ENCODE assay signal across 1 cellular context in the genomic region with DNA sequence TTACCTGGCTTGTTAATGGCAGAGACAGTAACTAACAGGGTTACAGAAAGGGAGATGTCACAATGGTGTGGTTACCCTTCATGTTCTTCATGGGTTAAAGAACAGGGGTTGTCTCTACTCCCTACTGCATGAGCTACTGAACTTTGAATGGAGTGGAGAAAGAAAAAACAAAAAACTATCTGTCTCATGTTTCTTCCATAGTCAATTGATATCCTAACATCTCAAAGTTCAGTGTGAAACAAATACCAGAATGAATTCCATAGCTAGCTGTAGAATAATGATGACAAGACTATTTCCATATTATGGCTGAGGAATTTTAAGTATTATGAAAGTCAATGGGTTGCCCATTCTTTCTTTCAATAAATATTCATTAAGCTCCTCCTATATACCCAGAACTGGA.
TF ChIP-seq lines count a peak whose summit lies in the region.

No MANE protein-coding gene starts in this region.

TF ChIP-seq in HepG2, 621 proteins besides CTCF, POLR2A, EP300 and RAD21 (continued from another document and continues in another):
- TF ChIP-seq, protein P1, sequence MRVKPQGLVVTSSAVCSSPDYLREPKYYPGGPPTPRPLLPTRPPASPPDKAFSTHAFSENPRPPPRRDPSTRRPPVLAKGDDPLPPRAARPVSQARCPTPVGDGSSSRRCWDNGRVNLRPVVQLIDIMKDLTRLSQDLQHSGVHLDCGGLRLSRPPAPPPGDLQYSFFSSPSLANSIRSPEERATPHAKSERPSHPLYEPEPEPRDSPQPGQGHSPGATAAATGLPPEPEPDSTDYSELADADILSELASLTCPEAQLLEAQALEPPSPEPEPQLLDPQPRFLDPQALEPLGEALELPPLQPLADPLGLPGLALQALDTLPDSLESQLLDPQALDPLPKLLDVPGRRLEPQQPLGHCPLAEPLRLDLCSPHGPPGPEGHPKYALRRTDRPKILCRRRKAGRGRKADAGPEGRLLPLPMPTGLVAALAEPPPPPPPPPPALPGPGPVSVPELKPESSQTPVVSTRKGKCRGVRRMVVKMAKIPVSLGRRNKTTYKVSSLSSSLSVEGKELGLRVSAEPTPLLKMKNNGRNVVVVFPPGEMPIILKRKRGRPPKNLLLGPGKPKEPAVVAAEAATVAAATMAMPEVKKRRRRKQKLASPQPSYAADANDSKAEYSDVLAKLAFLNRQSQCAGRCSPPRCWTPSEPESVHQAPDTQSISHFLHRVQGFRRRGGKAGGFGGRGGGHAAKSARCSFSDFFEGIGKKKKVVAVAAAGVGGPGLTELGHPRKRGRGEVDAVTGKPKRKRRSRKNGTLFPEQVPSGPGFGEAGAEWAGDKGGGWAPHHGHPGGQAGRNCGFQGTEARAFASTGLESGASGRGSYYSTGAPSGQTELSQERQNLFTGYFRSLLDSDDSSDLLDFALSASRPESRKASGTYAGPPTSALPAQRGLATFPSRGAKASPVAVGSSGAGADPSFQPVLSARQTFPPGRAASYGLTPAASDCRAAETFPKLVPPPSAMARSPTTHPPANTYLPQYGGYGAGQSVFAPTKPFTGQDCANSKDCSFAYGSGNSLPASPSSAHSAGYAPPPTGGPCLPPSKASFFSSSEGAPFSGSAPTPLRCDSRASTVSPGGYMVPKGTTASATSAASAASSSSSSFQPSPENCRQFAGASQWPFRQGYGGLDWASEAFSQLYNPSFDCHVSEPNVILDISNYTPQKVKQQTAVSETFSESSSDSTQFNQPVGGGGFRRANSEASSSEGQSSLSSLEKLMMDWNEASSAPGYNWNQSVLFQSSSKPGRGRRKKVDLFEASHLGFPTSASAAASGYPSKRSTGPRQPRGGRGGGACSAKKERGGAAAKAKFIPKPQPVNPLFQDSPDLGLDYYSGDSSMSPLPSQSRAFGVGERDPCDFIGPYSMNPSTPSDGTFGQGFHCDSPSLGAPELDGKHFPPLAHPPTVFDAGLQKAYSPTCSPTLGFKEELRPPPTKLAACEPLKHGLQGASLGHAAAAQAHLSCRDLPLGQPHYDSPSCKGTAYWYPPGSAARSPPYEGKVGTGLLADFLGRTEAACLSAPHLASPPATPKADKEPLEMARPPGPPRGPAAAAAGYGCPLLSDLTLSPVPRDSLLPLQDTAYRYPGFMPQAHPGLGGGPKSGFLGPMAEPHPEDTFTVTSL (CRISPR knock-in tag; IDR thresholded peaks at IDR 0.05; ENCODE audit: borderline replicate concordance): peak; percentile 45; the same call in 1 of the 2 replicates
- TF ChIP-seq ZNF614 (CRISPR knock-in tag; IDR thresholded peaks at IDR 0.05; ENCODE audit: borderline replicate concordance): no peak
- no peak for TF ChIP-seq ZNF775 (CRISPR knock-in tag; IDR thresholded peaks at IDR 0.05; ENCODE audit: borderline replicate concordance)
- peak; percentile 30; the same call in 1 of the 2 replicates for TF ChIP-seq HOMEZ (CRISPR knock-in tag; IDR thresholded peaks at IDR 0.05; ENCODE audit: low read depth)
- no peak for TF ChIP-seq RFX3 (CRISPR knock-in tag; IDR thresholded peaks at IDR 0.05)
- no peak for TF ChIP-seq ZSCAN29 (CRISPR knock-in tag; conservative IDR thresholded peaks at IDR 0.05)
- TF ChIP-seq TGIF2 (CRISPR knock-in tag; IDR thresholded peaks at IDR 0.05): no peak
- TF ChIP-seq PPARG (CRISPR knock-in tag; conservative IDR thresholded peaks at IDR 0.05): no peak; the same call in 1 of the 2 replicates
- TF ChIP-seq RFX1 (IDR thresholded peaks at IDR 0.05): no peak
- TF ChIP-seq SNAI1 (CRISPR knock-in tag; IDR thresholded peaks at IDR 0.05; ENCODE audit: borderline replicate concordance): no peak
- no peak for TF ChIP-seq SP2 (CRISPR knock-in tag; IDR thresholded peaks at IDR 0.05)
- TF ChIP-seq ZNF30 (CRISPR knock-in tag; IDR thresholded peaks at IDR 0.05): no peak
- TF ChIP-seq SRSF1 (optimal IDR thresholded peaks at IDR 0.05; ENCODE audit: low read depth, low read length): no peak
- TF ChIP-seq, protein P2, sequence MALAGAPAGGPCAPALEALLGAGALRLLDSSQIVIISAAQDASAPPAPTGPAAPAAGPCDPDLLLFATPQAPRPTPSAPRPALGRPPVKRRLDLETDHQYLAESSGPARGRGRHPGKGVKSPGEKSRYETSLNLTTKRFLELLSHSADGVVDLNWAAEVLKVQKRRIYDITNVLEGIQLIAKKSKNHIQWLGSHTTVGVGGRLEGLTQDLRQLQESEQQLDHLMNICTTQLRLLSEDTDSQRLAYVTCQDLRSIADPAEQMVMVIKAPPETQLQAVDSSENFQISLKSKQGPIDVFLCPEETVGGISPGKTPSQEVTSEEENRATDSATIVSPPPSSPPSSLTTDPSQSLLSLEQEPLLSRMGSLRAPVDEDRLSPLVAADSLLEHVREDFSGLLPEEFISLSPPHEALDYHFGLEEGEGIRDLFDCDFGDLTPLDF (CRISPR knock-in tag; IDR thresholded peaks at IDR 0.05): no peak
- no peak for TF ChIP-seq SMYD3 (CRISPR knock-in tag; IDR thresholded peaks at IDR 0.05)
- peak; percentile 30; the same call in 1 of the 2 replicates for TF ChIP-seq CEBPB (IDR thresholded peaks at IDR 0.05; ENCODE audit: borderline replicate concordance, low read depth, low read length)
- TF ChIP-seq ZNF20 (CRISPR knock-in tag; IDR thresholded peaks at IDR 0.05): no peak
- no peak for TF ChIP-seq ZNF841 (CRISPR knock-in tag; IDR thresholded peaks at IDR 0.05; ENCODE audit: borderline replicate concordance)
- TF ChIP-seq ZNF354B (CRISPR knock-in tag; IDR thresholded peaks at IDR 0.05): no peak
- no peak for TF ChIP-seq ZNF563 (CRISPR knock-in tag; IDR thresholded peaks at IDR 0.05)
- no peak for TF ChIP-seq SNAPC2 (CRISPR knock-in tag; IDR thresholded peaks at IDR 0.05)
- TF ChIP-seq, protein P3, sequence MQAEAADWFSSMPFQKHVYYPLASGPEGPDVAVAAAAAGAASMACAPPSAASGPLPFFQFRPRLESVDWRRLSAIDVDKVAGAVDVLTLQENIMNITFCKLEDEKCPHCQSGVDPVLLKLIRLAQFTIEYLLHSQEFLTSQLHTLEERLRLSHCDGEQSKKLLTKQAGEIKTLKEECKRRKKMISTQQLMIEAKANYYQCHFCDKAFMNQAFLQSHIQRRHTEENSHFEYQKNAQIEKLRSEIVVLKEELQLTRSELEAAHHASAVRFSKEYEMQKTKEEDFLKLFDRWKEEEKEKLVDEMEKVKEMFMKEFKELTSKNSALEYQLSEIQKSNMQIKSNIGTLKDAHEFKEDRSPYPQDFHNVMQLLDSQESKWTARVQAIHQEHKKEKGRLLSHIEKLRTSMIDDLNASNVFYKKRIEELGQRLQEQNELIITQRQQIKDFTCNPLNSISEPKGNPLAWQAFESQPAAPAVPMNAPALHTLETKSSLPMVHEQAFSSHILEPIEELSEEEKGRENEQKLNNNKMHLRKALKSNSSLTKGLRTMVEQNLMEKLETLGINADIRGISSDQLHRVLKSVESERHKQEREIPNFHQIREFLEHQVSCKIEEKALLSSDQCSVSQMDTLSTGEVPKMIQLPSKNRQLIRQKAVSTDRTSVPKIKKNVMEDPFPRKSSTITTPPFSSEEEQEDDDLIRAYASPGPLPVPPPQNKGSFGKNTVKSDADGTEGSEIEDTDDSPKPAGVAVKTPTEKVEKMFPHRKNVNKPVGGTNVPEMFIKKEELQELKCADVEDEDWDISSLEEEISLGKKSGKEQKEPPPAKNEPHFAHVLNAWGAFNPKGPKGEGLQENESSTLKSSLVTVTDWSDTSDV (CRISPR knock-in tag; IDR thresholded peaks at IDR 0.05): no peak
- TF ChIP-seq ZNF589 (CRISPR knock-in tag; conservative IDR thresholded peaks at IDR 0.05): no peak
- TF ChIP-seq ZMYM3 (CRISPR knock-in tag; IDR thresholded peaks at IDR 0.05): no peak
- TF ChIP-seq NKX3-1 (CRISPR knock-in tag; IDR thresholded peaks at IDR 0.05): no peak
- no peak for TF ChIP-seq CREB1 (IDR thresholded peaks at IDR 0.05)
- TF ChIP-seq CREB1 (CRISPR knock-in tag; IDR thresholded peaks at IDR 0.05): 0 out of 2 replicates have a peak, but pooled peaks have one; percentile 49
- TF ChIP-seq NFIB (CRISPR knock-in tag; IDR thresholded peaks at IDR 0.05; ENCODE audit: borderline replicate concordance): no peak
- TF ChIP-seq, protein P4, sequence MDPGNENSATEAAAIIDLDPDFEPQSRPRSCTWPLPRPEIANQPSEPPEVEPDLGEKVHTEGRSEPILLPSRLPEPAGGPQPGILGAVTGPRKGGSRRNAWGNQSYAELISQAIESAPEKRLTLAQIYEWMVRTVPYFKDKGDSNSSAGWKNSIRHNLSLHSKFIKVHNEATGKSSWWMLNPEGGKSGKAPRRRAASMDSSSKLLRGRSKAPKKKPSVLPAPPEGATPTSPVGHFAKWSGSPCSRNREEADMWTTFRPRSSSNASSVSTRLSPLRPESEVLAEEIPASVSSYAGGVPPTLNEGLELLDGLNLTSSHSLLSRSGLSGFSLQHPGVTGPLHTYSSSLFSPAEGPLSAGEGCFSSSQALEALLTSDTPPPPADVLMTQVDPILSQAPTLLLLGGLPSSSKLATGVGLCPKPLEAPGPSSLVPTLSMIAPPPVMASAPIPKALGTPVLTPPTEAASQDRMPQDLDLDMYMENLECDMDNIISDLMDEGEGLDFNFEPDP (CRISPR knock-in tag; conservative IDR thresholded peaks at IDR 0.05): no peak
- no peak for TF ChIP-seq ZBTB44 (CRISPR knock-in tag; IDR thresholded peaks at IDR 0.05)
- no peak for TF ChIP-seq HOXD1 (CRISPR knock-in tag; IDR thresholded peaks at IDR 0.05)
- TF ChIP-seq HCFC1 (IDR thresholded peaks at IDR 0.05; ENCODE audit: low read depth, low read length): no peak
- no peak for TF ChIP-seq ZNF564 (CRISPR knock-in tag; IDR thresholded peaks at IDR 0.05)
- TF ChIP-seq, protein P5, sequence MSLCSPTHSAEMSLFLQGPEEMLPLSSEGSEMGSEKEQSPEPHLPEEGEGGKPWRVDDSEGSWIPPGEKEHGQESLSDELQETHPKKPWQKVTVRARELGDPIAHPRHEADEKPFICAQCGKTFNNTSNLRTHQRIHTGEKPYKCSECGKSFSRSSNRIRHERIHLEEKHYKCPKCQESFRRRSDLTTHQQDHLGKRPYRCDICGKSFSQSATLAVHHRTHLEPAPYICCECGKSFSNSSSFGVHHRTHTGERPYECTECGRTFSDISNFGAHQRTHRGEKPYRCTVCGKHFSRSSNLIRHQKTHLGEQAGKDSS (CRISPR knock-in tag; IDR thresholded peaks at IDR 0.05; ENCODE audit: borderline replicate concordance, low read depth): no peak
- no peak for TF ChIP-seq TAF15 (IDR thresholded peaks at IDR 0.05; ENCODE audit: low read depth, low read length, poor library complexity, severe bottlenecking)
- no peak for TF ChIP-seq ZNF17 (CRISPR knock-in tag; IDR thresholded peaks at IDR 0.05)
- TF ChIP-seq SP1 (IDR thresholded peaks at IDR 0.05): no peak
- TF ChIP-seq SP1 (CRISPR knock-in tag; IDR thresholded peaks at IDR 0.05): no peak
- TF ChIP-seq HNF1A (IDR thresholded peaks at IDR 0.05; ENCODE audit: low read depth): no peak
- TF ChIP-seq HNF1A (CRISPR knock-in tag; IDR thresholded peaks at IDR 0.05; ENCODE audit: borderline replicate concordance): peak; percentile 39; the same call in 1 of the 2 replicates
